In the genomic region with DNA sequence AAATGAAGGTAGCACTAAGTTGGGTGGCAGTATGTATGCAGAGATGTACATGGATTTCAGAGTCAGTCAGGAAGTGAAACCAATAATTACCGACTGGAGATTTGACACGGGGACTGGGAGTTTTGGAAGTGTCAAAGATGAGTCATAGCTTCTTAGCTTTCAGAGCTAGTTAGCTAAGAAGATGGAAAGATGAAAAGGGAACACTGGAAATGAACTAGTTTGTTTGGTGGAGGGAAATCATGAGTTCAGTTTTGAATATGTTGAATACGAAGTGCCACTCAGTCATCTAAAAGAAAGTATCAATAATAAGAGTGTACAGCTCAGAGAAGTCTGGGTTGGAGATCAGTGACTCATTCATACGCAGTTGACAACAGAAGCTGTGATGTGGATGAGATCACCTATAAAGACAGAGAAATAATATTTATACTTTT, we compare ENCODE assay signal across 11 cellular contexts. TPM values are rescaled to one million over a fixed set of nuclear protein-coding genes. Genes with fewer than 3 reads are reported as not detected.
DNase-seq lines count a peak whose midpoint lies in the region; ATAC-seq, FAIRE-seq and TF ChIP-seq lines count a peak whose summit lies in the region.
"Had no signal": no experiment of that assay in that cellular context is flagged by ENCODE, and none has a peak within 500 bp of the region (broad histone marks: within the 10 kb centered on the region; RNA-seq: fewer than 3 reads in every experiment).

No MANE protein-coding gene starts in this region.

- no peak overlapping the region for H2AFZ ChIP-seq in Loucy (ENCODE audit: low read length)

- H4K20me1 ChIP-seq in Loucy (ENCODE audit: insufficient read depth, low read length, poor library complexity, severe bottlenecking), result peaks cover 1% of the 10 kb centered on the region

- H3K4me3 ChIP-seq in Loucy (ENCODE audit: low read length, poor library complexity, severe bottlenecking) (no peak overlapping the region), astrocyte of the spinal cord (ENCODE audit: low read depth, low read length) (no peak overlapping the region)

- no peak for TF ChIP-seq CTCF in Loucy (conservative IDR thresholded peaks at IDR 0.05; ENCODE audit: low read length)
- TF ChIP-seq CTCF in astrocyte of the spinal cord (IDR thresholded peaks at IDR 0.05; ENCODE audit: low read depth, low read length), result no peak
- TF ChIP-seq CTCF in nephron progenitor cell (IDR thresholded peaks at IDR 0.05), result no peak

- H3K9me3 ChIP-seq in Loucy (ENCODE audit: insufficient read depth, low read depth, low read length), result no peaks in the 10 kb centered on the region

- H3K27ac Mint-ChIP-seq in nephron progenitor cell (peak overlapping the region; percentile 8), immature natural killer cell (peak overlapping the region in 2 of 6 donors; percentile 15 to 54)

- FAIRE-seq in GM12892 (lab: Jason Lieb, UNC), result peak; percentile 14

- H3K27me3 Mint-ChIP-seq in nephron progenitor cell (ENCODE audit: low read depth, poor library complexity) (no peaks in the 10 kb centered on the region), immature natural killer cell (ENCODE audit: low read depth in 3 of 3) (no peaks in the 10 kb centered on the region)

- H3K9me3 Mint-ChIP-seq in nephron progenitor cell, result no peaks in the 10 kb centered on the region
- H3K9me3 Mint-ChIP-seq in immature natural killer cell, result no peaks in the 10 kb centered on the region
- H3K9me3 Mint-ChIP-seq: neural crest cell had no signal

- H3F3A ChIP-seq in Loucy (ENCODE audit: low read depth), result no peaks in the 10 kb centered on the region

- no peak for ATAC-seq in GM18873 (IDR thresholded peaks at IDR 0.05; ENCODE audit: low FRiP score, unreplicated experiment)

- H3K36me3 Mint-ChIP-seq in nephron progenitor cell (ENCODE audit: low read depth), result peaks cover 69% of the 10 kb centered on the region
- H3K36me3 Mint-ChIP-seq in immature natural killer cell, result peaks cover 24 to 41% (median 29%) of the 10 kb centered on the region in 3 donors

- H3K27me3 ChIP-seq in Loucy (ENCODE audit: insufficient read depth, low read length, poor library complexity, severe bottlenecking), result no peaks in the 10 kb centered on the region

- in situ Hi-C loops in astrocyte of the spinal cord (cut with HindIII; ENCODE audit: low sequenced_read_pairs), result no loop called here

- no peaks in the 10 kb centered on the region for H3K9me2 ChIP-seq in Loucy (replicated peaks; ENCODE audit: low read depth, low read length)

- H3K4me3 Mint-ChIP-seq in nephron progenitor cell (no peak overlapping the region), immature natural killer cell (no peak overlapping the region)
- H3K4me3 Mint-ChIP-seq: neural crest cell had no signal

- peaks cover 23% of the 10 kb centered on the region for H3K4me1 ChIP-seq in Loucy (ENCODE audit: insufficient read depth, low read length, poor library complexity, severe bottlenecking)

- no peak overlapping the region for H3K9ac ChIP-seq in Loucy (ENCODE audit: low read depth, low read length, poor library complexity, severe bottlenecking)

- H3K4me2 ChIP-seq in Loucy (ENCODE audit: low read depth, low read length, poor library complexity, severe bottlenecking), result peak overlapping the region; percentile 56

- no peak for TF ChIP-seq POLR2A in GM12892 (IDR thresholded peaks at IDR 0.05; ENCODE audit: low read depth, low read length)

- DNase-seq in GM12892 (ENCODE audit: insufficient read length) (no peak), astrocyte of the spinal cord (ENCODE audit: low read depth, low spot score) (peak; percentile 38), nephron progenitor cell (no peak), immature natural killer cell (no peak), HK-2 (ENCODE audit: unreplicated experiment) (no peak)
- DNase-seq: activated gamma-delta T cell treated with Interleukin-2 at 50 U/mL for 16 hours; effector memory CD4-positive, alpha-beta T cell; stimulated activated naive CD4-positive, alpha-beta T cell had no signal

- H3K36me3 ChIP-seq in Loucy (ENCODE audit: insufficient read depth, low read length), result peaks cover 39% of the 10 kb centered on the region; the same call in 1 of the 2 replicates

- H3K79me2 ChIP-seq in Loucy (ENCODE audit: insufficient read depth, low read length), result peaks cover 17% of the 10 kb centered on the region

- peaks cover 5% of the 10 kb centered on the region for H3K4me1 Mint-ChIP-seq in nephron progenitor cell
- H3K4me1 Mint-ChIP-seq in immature natural killer cell, result peaks cover 5 to 16% of the 10 kb centered on the region in 2 donors

RNA-seq across cellular contexts. Expression of gene ESF1, which starts 7.5 kb away (rescaled TPM):
- 19.8 TPM for polyA plus RNA-seq in GM12892 (2012; ENCODE audit: missing spikeins)
- polyA plus RNA-seq in immature natural killer cell, result 1 to 10 TPM; 4.1 to 6.7 (median 4.5) TPM

RNA-seq across cellular contexts. Expression of gene NDUFAF5, which starts 7.6 kb away (rescaled TPM):
- 20.9 TPM for polyA plus RNA-seq in GM12892 (2012; ENCODE audit: missing spikeins)
- polyA plus RNA-seq in immature natural killer cell, result 10 to 100 TPM in 1 of 3 donors, 1 to 10 TPM in 2; 5.8 to 14.8 (median 7.7) TPM
